Comparison of ENCODE assay signal across 1 cellular context in genomic region chr19:49326165-49326704, GRCh38.
TF ChIP-seq lines count a peak whose summit lies in the region.

No MANE protein-coding gene starts in this region.

TF ChIP-seq in GM12878, 131 proteins besides CTCF, POLR2A, EP300 and RAD21:
- 0 out of 2 replicates have a peak, but pooled peaks have one; percentile 49 for TF ChIP-seq DPF2 (IDR thresholded peaks at IDR 0.05)
- TF ChIP-seq MEF2A (IDR thresholded peaks at IDR 0.05; ENCODE audit: insufficient read depth, low read depth, low read length), result peak; percentile 55; the same call in 1 of the 2 replicates
- no peak for TF ChIP-seq SMAD5 (IDR thresholded peaks at IDR 0.05; ENCODE audit: low read depth)
- TF ChIP-seq, protein P1, sequence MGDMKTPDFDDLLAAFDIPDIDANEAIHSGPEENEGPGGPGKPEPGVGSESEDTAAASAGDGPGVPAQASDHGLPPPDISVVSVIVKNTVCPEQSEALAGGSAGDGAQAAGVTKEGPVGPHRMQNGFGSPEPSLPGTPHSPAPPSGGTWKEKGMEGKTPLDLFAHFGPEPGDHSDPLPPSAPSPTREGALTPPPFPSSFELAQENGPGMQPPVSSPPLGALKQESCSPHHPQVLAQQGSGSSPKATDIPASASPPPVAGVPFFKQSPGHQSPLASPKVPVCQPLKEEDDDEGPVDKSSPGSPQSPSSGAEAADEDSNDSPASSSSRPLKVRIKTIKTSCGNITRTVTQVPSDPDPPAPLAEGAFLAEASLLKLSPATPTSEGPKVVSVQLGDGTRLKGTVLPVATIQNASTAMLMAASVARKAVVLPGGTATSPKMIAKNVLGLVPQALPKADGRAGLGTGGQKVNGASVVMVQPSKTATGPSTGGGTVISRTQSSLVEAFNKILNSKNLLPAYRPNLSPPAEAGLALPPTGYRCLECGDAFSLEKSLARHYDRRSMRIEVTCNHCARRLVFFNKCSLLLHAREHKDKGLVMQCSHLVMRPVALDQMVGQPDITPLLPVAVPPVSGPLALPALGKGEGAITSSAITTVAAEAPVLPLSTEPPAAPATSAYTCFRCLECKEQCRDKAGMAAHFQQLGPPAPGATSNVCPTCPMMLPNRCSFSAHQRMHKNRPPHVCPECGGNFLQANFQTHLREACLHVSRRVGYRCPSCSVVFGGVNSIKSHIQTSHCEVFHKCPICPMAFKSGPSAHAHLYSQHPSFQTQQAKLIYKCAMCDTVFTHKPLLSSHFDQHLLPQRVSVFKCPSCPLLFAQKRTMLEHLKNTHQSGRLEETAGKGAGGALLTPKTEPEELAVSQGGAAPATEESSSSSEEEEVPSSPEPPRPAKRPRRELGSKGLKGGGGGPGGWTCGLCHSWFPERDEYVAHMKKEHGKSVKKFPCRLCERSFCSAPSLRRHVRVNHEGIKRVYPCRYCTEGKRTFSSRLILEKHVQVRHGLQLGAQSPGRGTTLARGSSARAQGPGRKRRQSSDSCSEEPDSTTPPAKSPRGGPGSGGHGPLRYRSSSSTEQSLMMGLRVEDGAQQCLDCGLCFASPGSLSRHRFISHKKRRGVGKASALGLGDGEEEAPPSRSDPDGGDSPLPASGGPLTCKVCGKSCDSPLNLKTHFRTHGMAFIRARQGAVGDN (IDR thresholded peaks at IDR 0.05), result 0 out of 2 replicates have a peak, but pooled peaks have one; percentile 27
- TF ChIP-seq, protein P2, sequence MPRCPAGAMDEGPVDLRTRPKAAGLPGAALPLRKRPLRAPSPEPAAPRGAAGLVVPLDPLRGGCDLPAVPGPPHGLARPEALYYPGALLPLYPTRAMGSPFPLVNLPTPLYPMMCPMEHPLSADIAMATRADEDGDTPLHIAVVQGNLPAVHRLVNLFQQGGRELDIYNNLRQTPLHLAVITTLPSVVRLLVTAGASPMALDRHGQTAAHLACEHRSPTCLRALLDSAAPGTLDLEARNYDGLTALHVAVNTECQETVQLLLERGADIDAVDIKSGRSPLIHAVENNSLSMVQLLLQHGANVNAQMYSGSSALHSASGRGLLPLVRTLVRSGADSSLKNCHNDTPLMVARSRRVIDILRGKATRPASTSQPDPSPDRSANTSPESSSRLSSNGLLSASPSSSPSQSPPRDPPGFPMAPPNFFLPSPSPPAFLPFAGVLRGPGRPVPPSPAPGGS (IDR thresholded peaks at IDR 0.05; ENCODE audit: borderline replicate concordance, insufficient read depth, low read depth, low read length, poor library complexity, severe bottlenecking), result no peak
- 0 out of 2 replicates have a peak, but pooled peaks have one; percentile 28 for TF ChIP-seq IRF4 (IDR thresholded peaks at IDR 0.05; ENCODE audit: low read depth, low read length)
- no peak for TF ChIP-seq NFYA (IDR thresholded peaks at IDR 0.05; ENCODE audit: borderline replicate concordance, low read depth, low read length)
- no peak for TF ChIP-seq SIX5 (IDR thresholded peaks at IDR 0.05; ENCODE audit: low read depth, low read length, severe bottlenecking)
- 0 out of 2 replicates have a peak, but pooled peaks have one; percentile 58 for TF ChIP-seq ASH2L (IDR thresholded peaks at IDR 0.05; ENCODE audit: borderline replicate concordance, low read depth)
- peak; percentile 55; the same call in 1 of the 2 replicates for TF ChIP-seq ATF7 (IDR thresholded peaks at IDR 0.05; ENCODE audit: low read depth)
- no peak for TF ChIP-seq HDAC6 (IDR thresholded peaks at IDR 0.05; ENCODE audit: unreplicated experiment)
- no peak for TF ChIP-seq SREBF1 (IDR thresholded peaks at IDR 0.05; ENCODE audit: low read length)
- TF ChIP-seq YY1 (IDR thresholded peaks at IDR 0.05; ENCODE audit: low read depth, low read length), result 0 out of 2 replicates have a peak, but pooled peaks have one; percentile 16
- TF ChIP-seq CBFB (IDR thresholded peaks at IDR 0.05; ENCODE audit: low read depth), result no peak
- peak; percentile 16; the same call in 1 of the 2 replicates for TF ChIP-seq BCL11A (IDR thresholded peaks at IDR 0.05; ENCODE audit: low read depth, low read length)
- no peak for TF ChIP-seq HDAC2 (IDR thresholded peaks at IDR 0.05)
- TF ChIP-seq ZNF217 (IDR thresholded peaks at IDR 0.05), result no peak
- peak; percentile 57 for TF ChIP-seq ATF2 (IDR thresholded peaks at IDR 0.05; ENCODE audit: low read length)
- TF ChIP-seq SMC3 (IDR thresholded peaks at IDR 0.05; ENCODE audit: borderline replicate concordance, low read length), result no peak
- no peak for TF ChIP-seq BHLHE40 (IDR thresholded peaks at IDR 0.05; ENCODE audit: borderline replicate concordance in 1 of 2, low read depth in 2 of 2, low read length in 1 of 2)
- no peak for TF ChIP-seq ZNF592 (IDR thresholded peaks at IDR 0.05)
- TF ChIP-seq RB1 (IDR thresholded peaks at IDR 0.05; ENCODE audit: borderline replicate concordance), result no peak
- TF ChIP-seq, protein P3, sequence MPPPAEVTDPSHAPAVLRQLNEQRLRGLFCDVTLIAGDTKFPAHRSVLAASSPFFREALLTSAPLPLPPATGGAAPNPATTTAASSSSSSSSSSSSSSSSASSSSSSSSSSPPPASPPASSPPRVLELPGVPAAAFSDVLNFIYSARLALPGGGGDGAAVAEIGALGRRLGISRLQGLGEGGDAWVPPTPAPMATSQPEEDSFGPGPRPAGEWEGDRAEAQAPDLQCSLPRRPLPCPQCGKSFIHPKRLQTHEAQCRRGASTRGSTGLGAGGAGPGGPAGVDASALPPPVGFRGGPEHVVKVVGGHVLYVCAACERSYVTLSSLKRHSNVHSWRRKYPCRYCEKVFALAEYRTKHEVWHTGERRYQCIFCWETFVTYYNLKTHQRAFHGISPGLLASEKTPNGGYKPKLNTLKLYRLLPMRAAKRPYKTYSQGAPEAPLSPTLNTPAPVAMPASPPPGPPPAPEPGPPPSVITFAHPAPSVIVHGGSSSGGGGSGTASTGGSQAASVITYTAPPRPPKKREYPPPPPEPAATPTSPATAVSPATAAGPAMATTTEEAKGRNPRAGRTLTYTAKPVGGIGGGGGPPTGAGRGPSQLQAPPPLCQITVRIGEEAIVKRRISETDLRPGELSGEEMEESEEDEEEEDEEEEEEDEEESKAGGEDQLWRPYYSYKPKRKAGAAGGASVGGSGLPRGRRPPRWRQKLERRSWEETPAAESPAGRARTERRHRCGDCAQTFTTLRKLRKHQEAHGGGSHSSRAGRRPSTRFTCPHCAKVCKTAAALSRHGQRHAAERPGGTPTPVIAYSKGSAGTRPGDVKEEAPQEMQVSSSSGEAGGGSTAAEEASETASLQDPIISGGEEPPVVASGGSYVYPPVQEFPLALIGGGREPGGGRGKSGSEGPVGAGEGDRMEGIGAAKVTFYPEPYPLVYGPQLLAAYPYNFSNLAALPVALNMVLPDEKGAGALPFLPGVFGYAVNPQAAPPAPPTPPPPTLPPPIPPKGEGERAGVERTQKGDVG (CRISPR knock-in tag; IDR thresholded peaks at IDR 0.05), result no peak
- TF ChIP-seq SPI1 (IDR thresholded peaks at IDR 0.05; ENCODE audit: borderline replicate concordance, insufficient read depth, low read depth, low read length), result peak; percentile 88
- TF ChIP-seq, protein P4, sequence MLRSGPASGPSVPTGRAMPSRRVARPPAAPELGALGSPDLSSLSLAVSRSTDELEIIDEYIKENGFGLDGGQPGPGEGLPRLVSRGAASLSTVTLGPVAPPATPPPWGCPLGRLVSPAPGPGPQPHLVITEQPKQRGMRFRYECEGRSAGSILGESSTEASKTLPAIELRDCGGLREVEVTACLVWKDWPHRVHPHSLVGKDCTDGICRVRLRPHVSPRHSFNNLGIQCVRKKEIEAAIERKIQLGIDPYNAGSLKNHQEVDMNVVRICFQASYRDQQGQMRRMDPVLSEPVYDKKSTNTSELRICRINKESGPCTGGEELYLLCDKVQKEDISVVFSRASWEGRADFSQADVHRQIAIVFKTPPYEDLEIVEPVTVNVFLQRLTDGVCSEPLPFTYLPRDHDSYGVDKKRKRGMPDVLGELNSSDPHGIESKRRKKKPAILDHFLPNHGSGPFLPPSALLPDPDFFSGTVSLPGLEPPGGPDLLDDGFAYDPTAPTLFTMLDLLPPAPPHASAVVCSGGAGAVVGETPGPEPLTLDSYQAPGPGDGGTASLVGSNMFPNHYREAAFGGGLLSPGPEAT (IDR thresholded peaks at IDR 0.05; ENCODE audit: low read depth), result peak; percentile 16; the same call in 1 of the 2 replicates
- TF ChIP-seq IKZF2 (IDR thresholded peaks at IDR 0.05), result peak; percentile 34 to 41; a peak in 2 of 4 replicates
- TF ChIP-seq MTA2 (IDR thresholded peaks at IDR 0.05; ENCODE audit: low read depth), result peak; percentile 51; the same call in 1 of the 2 replicates
- 0 out of 2 replicates have a peak, but pooled peaks have one; percentile 29 for TF ChIP-seq GATAD2B (conservative IDR thresholded peaks at IDR 0.05; ENCODE audit: low read depth)
- TF ChIP-seq, protein P5, sequence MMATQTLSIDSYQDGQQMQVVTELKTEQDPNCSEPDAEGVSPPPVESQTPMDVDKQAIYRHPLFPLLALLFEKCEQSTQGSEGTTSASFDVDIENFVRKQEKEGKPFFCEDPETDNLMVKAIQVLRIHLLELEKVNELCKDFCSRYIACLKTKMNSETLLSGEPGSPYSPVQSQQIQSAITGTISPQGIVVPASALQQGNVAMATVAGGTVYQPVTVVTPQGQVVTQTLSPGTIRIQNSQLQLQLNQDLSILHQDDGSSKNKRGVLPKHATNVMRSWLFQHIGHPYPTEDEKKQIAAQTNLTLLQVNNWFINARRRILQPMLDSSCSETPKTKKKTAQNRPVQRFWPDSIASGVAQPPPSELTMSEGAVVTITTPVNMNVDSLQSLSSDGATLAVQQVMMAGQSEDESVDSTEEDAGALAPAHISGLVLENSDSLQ (IDR thresholded peaks at IDR 0.05), result 0 out of 2 replicates have a peak, but pooled peaks have one; percentile 16
- TF ChIP-seq MTA3 (IDR thresholded peaks at IDR 0.05; ENCODE audit: borderline replicate concordance, low read length), result 0 out of 2 replicates have a peak, but pooled peaks have one; percentile 40
- no peak for TF ChIP-seq TBL1XR1 (IDR thresholded peaks at IDR 0.05; ENCODE audit: low read depth, low read length)
- no peak for TF ChIP-seq MAX (IDR thresholded peaks at IDR 0.05; ENCODE audit: low read depth, low read length)
- TF ChIP-seq NFIC (IDR thresholded peaks at IDR 0.05; ENCODE audit: low read depth, low read length), result peak; percentile 75; the same call in 1 of the 2 replicates
- peak; percentile 56; the same call in 1 of the 2 replicates for TF ChIP-seq ZNF24 (IDR thresholded peaks at IDR 0.05)
- 0 out of 2 replicates have a peak, but pooled peaks have one; percentile 32 for TF ChIP-seq NBN (IDR thresholded peaks at IDR 0.05)
- TF ChIP-seq JUNB (IDR thresholded peaks at IDR 0.05), result peak; percentile 77
- peak; percentile 34; the same call in 1 of the 2 replicates for TF ChIP-seq CREM (IDR thresholded peaks at IDR 0.05; ENCODE audit: low read depth)
- TF ChIP-seq FOXK2 (IDR thresholded peaks at IDR 0.05), result no peak
- peak; percentile 28; the same call in 1 of the 2 replicates for TF ChIP-seq RUNX3 (IDR thresholded peaks at IDR 0.05; ENCODE audit: low read length)
- TF ChIP-seq CHD1 (IDR thresholded peaks at IDR 0.05; ENCODE audit: low read depth, low read length), result no peak
- no peak for TF ChIP-seq FOXM1 (IDR thresholded peaks at IDR 0.05; ENCODE audit: low read depth, low read length)
- TF ChIP-seq, protein P6, sequence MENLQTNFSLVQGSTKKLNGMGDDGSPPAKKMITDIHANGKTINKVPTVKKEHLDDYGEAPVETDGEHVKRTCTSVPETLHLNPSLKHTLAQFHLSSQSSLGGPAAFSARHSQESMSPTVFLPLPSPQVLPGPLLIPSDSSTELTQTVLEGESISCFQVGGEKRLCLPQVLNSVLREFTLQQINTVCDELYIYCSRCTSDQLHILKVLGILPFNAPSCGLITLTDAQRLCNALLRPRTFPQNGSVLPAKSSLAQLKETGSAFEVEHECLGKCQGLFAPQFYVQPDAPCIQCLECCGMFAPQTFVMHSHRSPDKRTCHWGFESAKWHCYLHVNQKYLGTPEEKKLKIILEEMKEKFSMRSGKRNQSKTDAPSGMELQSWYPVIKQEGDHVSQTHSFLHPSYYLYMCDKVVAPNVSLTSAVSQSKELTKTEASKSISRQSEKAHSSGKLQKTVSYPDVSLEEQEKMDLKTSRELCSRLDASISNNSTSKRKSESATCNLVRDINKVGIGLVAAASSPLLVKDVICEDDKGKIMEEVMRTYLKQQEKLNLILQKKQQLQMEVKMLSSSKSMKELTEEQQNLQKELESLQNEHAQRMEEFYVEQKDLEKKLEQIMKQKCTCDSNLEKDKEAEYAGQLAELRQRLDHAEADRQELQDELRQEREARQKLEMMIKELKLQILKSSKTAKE (IDR thresholded peaks at IDR 0.05; ENCODE audit: low read depth, poor library complexity, severe bottlenecking), result peak; percentile 35
